8 cellular contexts compared by ENCODE assay signal in genomic region chr14:105415481-105416428, GRCh38. TPM values are rescaled to one million over a fixed set of nuclear protein-coding genes. Genes with fewer than 3 reads are reported as not detected.
DNase-seq lines count a peak whose midpoint lies in the region; ATAC-seq and TF ChIP-seq lines count a peak whose summit lies in the region.

No MANE protein-coding gene starts in this region.

- H3K27ac Mint-ChIP-seq in brain (peak overlapping the region; percentile 86 to 96 (median 95)), natural killer cell (no peak overlapping the region)

- H3K4me3 ChIP-seq in ACC112 (ENCODE audit: low read depth, low read length) (peak overlapping the region; percentile 79), HUES48 (ENCODE audit: low read depth, low read length) (peak overlapping the region; percentile 68), thyroid gland (replicated peaks in 1 of 3) (peak overlapping the region in 1 of 3 donors; percentile 34)

- H3K4me1 ChIP-seq in ACC112 (ENCODE audit: control insufficient read depth, insufficient read depth, low read length, unreplicated experiment) (peaks cover 6% of the 10 kb centered on the region), HUES48 (ENCODE audit: control insufficient read depth, insufficient read depth, low read length) (peaks cover 12% of the 10 kb centered on the region), thyroid gland (peaks cover 20 to 31% of the 10 kb centered on the region in 2 donors)

- DNase-seq in natural killer cell (no peak), inferior parietal cortex (ENCODE audit: extremely low spot score) (no peak), NCI-H1694 (lab: John Stamatoyannopoulos, UW) (no peak), thyroid gland (no peak)

- H3K9me3 Mint-ChIP-seq in brain (no peaks in the 10 kb centered on the region), natural killer cell (no peaks in the 10 kb centered on the region)

- peaks cover 4% of the 10 kb centered on the region; the same call in 1 of the 2 replicates for H3K27me3 ChIP-seq in ACC112 (ENCODE audit: insufficient read depth, low read length)
- H3K27me3 ChIP-seq in HUES48 (ENCODE audit: control insufficient read depth, insufficient read depth, low read length), result peaks cover 36% of the 10 kb centered on the region
- no peaks in the 10 kb centered on the region for H3K27me3 ChIP-seq in thyroid gland

- WGBS in thyroid gland, 2 donors, result 88 to 91% methylated on average over 25 of the region's 25 CpGs

- TF ChIP-seq CTCF in brain (conservative IDR thresholded peaks at IDR 0.05) (no peak), natural killer cell (IDR thresholded peaks at IDR 0.05) (no peak), thyroid gland (IDR thresholded peaks at IDR 0.05) (no peak)

- peaks cover 10% of the 10 kb centered on the region for H3K79me2 ChIP-seq in ACC112 (ENCODE audit: control insufficient read depth, insufficient read depth, low read length, unreplicated experiment)

- peaks cover 32% of the 10 kb centered on the region for H3K4me1 Mint-ChIP-seq in brain
- H3K4me1 Mint-ChIP-seq in natural killer cell, result peaks cover under 1 to 16% of the 10 kb centered on the region in 2 donors

- no peak overlapping the region for H3K9ac ChIP-seq in HUES48 (ENCODE audit: low read depth, low read length)

- H3K36me3 Mint-ChIP-seq in brain (no peaks in the 10 kb centered on the region), natural killer cell (no peaks in the 10 kb centered on the region)

- intact Hi-C loops in natural killer cell (cut with micrococcal nuclease), result loop anchor here (5.0 kb wide), 1 partner anchor 43 kb away; no protein-coding TSS in a partner anchor
- intact Hi-C loops in thyroid gland (cut with DNase I), result no loop called here

- peak overlapping the region; percentile 90 for H2AFZ ChIP-seq in ACC112 (ENCODE audit: low read length, unreplicated experiment)

- H3K36me3 ChIP-seq in ACC112 (ENCODE audit: insufficient read depth, low read length), result no peaks in the 10 kb centered on the region
- H3K36me3 ChIP-seq in HUES48 (ENCODE audit: control insufficient read depth, insufficient read depth, low read length), result no peaks in the 10 kb centered on the region
- H3K36me3 ChIP-seq in thyroid gland, result no peaks in the 10 kb centered on the region

- no peak for TF ChIP-seq POLR2A in thyroid gland (IDR thresholded peaks at IDR 0.05)

- H3K9me3 ChIP-seq in HUES48 (ENCODE audit: control insufficient read depth, insufficient read depth, low read length) (no peaks in the 10 kb centered on the region), thyroid gland (no peaks in the 10 kb centered on the region)

- H3K27me3 Mint-ChIP-seq in brain (peaks cover 18% of the 10 kb centered on the region), natural killer cell (ENCODE audit: low read depth in 2 of 2) (peaks cover 0 to 18% of the 10 kb centered on the region in 2 donors)

- H3K27ac ChIP-seq in ACC112 (ENCODE audit: low read depth, low read length), result no peak overlapping the region
- no peak overlapping the region for H3K27ac ChIP-seq in HUES48 (ENCODE audit: low read depth, low read length)
- H3K27ac ChIP-seq in thyroid gland, result no peak overlapping the region

- H3K4me3 Mint-ChIP-seq in brain (peak overlapping the region; percentile 82 to 91 (median 87)), natural killer cell (peak overlapping the region; percentile 70)

- ATAC-seq in natural killer cell, result no peak
- ATAC-seq in GM18519 (IDR thresholded peaks at IDR 0.05; ENCODE audit: low FRiP score, unreplicated experiment), result no peak

RNA-seq across cellular contexts. Expression of gene MTA1, which starts 3.9 kb away (rescaled TPM):
- 96.6 TPM for polyA plus RNA-seq in brain (ENCODE audit: insufficient read depth, low read depth, low replicate concordance)
- total RNA-seq in natural killer cell, result 100 to 1,000 TPM; 104 to 125 (median 112) TPM
- total RNA-seq in thyroid gland, result 100 to 1,000 TPM in 2 of 4 donors, 10 to 100 TPM in 2; 66.2 to 111 (median 90.0) TPM

RNA-seq across cellular contexts. Expression of gene TEX22, which starts 17.4 kb away (rescaled TPM):
- 0.41 TPM for polyA plus RNA-seq in brain (ENCODE audit: insufficient read depth, low read depth, low replicate concordance)
- total RNA-seq in natural killer cell (1 to 10 TPM in 2 of 3 donors, under 1 TPM in 1; 0.23 to 1.9 (median 1.8) TPM), thyroid gland (under 1 TPM in 3 of 4 donors, not detected in 1; 0.22 to 0.81 (median 0.33) TPM)

RNA-seq across cellular contexts. Expression of gene CRIP2, which starts 58.9 kb away (rescaled TPM):
- 360 TPM for polyA plus RNA-seq in brain (ENCODE audit: insufficient read depth, low read depth, low replicate concordance)
- 1 to 10 TPM; 1.7 to 4.6 (median 2.0) TPM for total RNA-seq in natural killer cell
- 100 to 1,000 TPM; 101 to 160 (median 136) TPM for total RNA-seq in thyroid gland

Comparison
In these comparisons a context has a peak if more than half of its experiments do, and no peak if none do; other contexts are left out.
1. H3K27ac Mint-ChIP-seq: peak in brain (5 of 5); none in natural killer cell (0 of 2).
2. RNA of gene CRIP2, which starts 58.9 kb away (total RNA-seq): 101 to 160 TPM in thyroid gland; 1.7 to 4.6 TPM in natural killer cell; every median in the first group is over 10 times any median in the second.